Comparison of ENCODE assay signal across 34 cellular contexts in the genomic region with DNA sequence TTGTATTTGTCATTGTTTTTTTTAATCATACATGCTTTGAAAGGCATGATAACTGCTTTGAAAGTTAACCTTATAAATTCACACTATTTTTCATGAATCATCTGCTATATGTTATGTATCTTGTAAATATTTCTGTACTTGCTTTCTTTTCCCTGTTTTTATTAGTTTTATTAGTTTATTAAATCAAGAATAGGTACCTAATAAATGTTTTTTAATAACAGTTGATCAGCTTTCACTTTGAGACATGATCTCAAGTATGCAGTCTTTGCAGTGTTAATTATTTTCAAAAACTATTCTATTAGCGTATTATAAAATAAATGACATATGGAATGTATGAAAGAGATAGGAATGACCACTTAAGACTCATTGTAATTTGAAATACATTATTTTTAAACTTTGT.
"Had no signal": no experiment of that assay in that cellular context is flagged by ENCODE, and none has a peak within 500 bp of the region (broad histone marks: within the 10 kb centered on the region; RNA-seq: fewer than 3 reads in every experiment).

No MANE protein-coding gene starts in this region.

- FAIRE-seq: astrocyte, bronchial epithelial cell had no signal

- H3K9me3 ChIP-seq: adrenal gland, ascending aorta, body of pancreas, breast epithelium had no signal

- H3K36me3 ChIP-seq: adrenal gland, brain microvascular endothelial cell, breast epithelium had no signal

- ATAC-seq: activated naive CD4-positive, alpha-beta T cell treated with anti-CD3 and anti-CD28 coated beads, Interleukin-2, amount 50 U/mL, for 72 hours; activated naive CD8-positive, alpha-beta T cell treated with anti-CD3 and anti-CD28 coated beads, Interleukin-2, amount 50 U/mL, for 24 hours; activated T-cell treated with anti-CD3 and anti-CD28 coated beads, Interleukin-2, amount 50 U/mL, for 4 hours; activated T-cell treated with anti-CD3 and anti-CD28 coated beads, Interleukin-2, amount 50 U/mL, for 72 hours; activated T-helper 17 cell treated with anti-CD3 and anti-CD28 coated beads, Interleukin-2, amount 50 U/mL, for 72 hours; body of pancreas had no signal

- H3K27me3 ChIP-seq: adrenal gland, ascending aorta, body of pancreas, brain microvascular endothelial cell, breast epithelium, cardiac muscle cell had no signal

- H3K4me3 ChIP-seq: adrenal gland, ascending aorta, body of pancreas, breast epithelium, cardiac muscle cell had no signal

- H3K27ac ChIP-seq: adrenal gland, ascending aorta, body of pancreas, brain microvascular endothelial cell, breast epithelium, cardiac muscle cell had no signal

- DNase-seq: activated effector memory CD4-positive, alpha-beta T cell treated with anti-CD3 and anti-CD28 coated beads, Interleukin-2, amount 50 U/mL, for 16 hours; activated effector memory CD4-positive, alpha-beta T cell treated with Interleukin-2 at 50 U/mL for 16 hours; activated gamma-delta T cell; activated gamma-delta T cell treated with Interleukin-2 at 50 U/mL for 16 hours; activated naive CD4-positive, alpha-beta T cell; activated naive CD4-positive, alpha-beta T cell treated with anti-CD3 and anti-CD28 coated beads for 36 hours; activated naive CD4-positive, alpha-beta T cell treated with anti-CD3 and anti-CD28 coated beads, Interleukin-2, amount 10 ng/mL, durations not matched to agents 7 days and 5 days; activated naive CD4-positive, alpha-beta T cell treated with anti-CD3 and anti-CD28 coated beads, Interleukin-2, amount 50 U/mL, for 16 hours; activated naive CD4-positive, alpha-beta T cell treated with Interleukin-2 at 50 U/mL for 16 hours; activated naive CD8-positive, alpha-beta T cell treated with anti-CD3 and anti-CD28 coated beads for 36 hours; activated naive CD8-positive, alpha-beta T cell treated with anti-CD3 and anti-CD28 coated beads, Interleukin-2, amount 10 ng/mL, durations not matched to agents 7 days and 5 days; activated naive CD8-positive, alpha-beta T cell treated with anti-CD3 and anti-CD28 coated beads, Interleukin-2, amount 50 U/mL, for 24 hours; activated T-cell treated with anti-CD3 and anti-CD28 coated beads, Interleukin-2, amount 50 U/mL, for 1 hour; activated T-cell treated with anti-CD3 and anti-CD28 coated beads, Interleukin-2, amount 50 U/mL, for 24 hours; activated T-cell treated with anti-CD3 and anti-CD28 coated beads, Interleukin-2, amount 50 U/mL, for 4 hours; activated T-cell treated with anti-CD3 and anti-CD28 coated beads, Interleukin-2, amount 50 U/mL, for 48 hours; activated T-cell treated with anti-CD3 and anti-CD28 coated beads, Interleukin-2, amount 50 U/mL, for 72 hours; adrenal gland; amniotic stem cell; amygdala; anterior cingulate cortex; aorta; body of pancreas; brain microvascular endothelial cell; caudate nucleus; central memory CD4-positive, alpha-beta T cell; cerebellar nuclear complex had no signal

- H3K4me1 ChIP-seq: adrenal gland, ascending aorta, body of pancreas, breast epithelium had no signal
